ENCODE assay signal across 9 cellular contexts in genomic region chr4:24470681-24471622, GRCh38.
DNase-seq lines count a peak whose midpoint lies in the region; ATAC-seq, FAIRE-seq and TF ChIP-seq lines count a peak whose summit lies in the region.
"Had no signal": no experiment of that assay in that cellular context is flagged by ENCODE, and none has a peak within 500 bp of the region (broad histone marks: within the 10 kb centered on the region; RNA-seq: fewer than 3 reads in every experiment).

No MANE protein-coding gene starts in this region.

- TF ChIP-seq CTCF in pancreas (IDR thresholded peaks at IDR 0.05): no peak

- H3K27me3 ChIP-seq in pancreas: peaks cover 0 to 7% (median 2%) of the 10 kb centered on the region in 4 donors

- H3K9me3 ChIP-seq in pancreas: no peaks in the 10 kb centered on the region

- intact Hi-C loops in head of caudate nucleus (cut with DNase I) (loop anchor here (5.0 to 10.0 kb wide), 2 partner anchors 111 to 444 kb away; partner anchors contain the start of genes CCDC149 and DHX15), pancreas (cut with DNase I) (no loop called here)

- H3K36me3 ChIP-seq in pancreas: no peaks in the 10 kb centered on the region

- peak in 3 of 4 donors; percentile 23 to 37 (median 29) for ATAC-seq in pancreas

- DNase-seq in DMS79 treated with DMSO at 0.1 percent for 48 hours (lab: John Stamatoyannopoulos, UW) (peak; percentile 35), DMS79 (lab: John Stamatoyannopoulos, UW) (no peak), NCI-H1694 treated with DMSO at 0.1 percent for 48 hours (lab: John Stamatoyannopoulos, UW) (peak; percentile 7), head of caudate nucleus (peak in 39 of 42 donors; percentile 10 to 73 (median 47)), pancreas (peak in 4 of 6 donors; percentile 5 to 65 (median 44)), HT-29 (ENCODE audit: low spot score) (no peak), KG1 (lab: John Stamatoyannopoulos, UW) (no peak)
- DNase-seq in activated naive CD4-positive, alpha-beta T cell treated with anti-CD3 and anti-CD28 coated beads, Interleukin-2, amount 50 U/mL, for 16 hours: peak; percentile 38

- FAIRE-seq in pancreas (lab: Jason Lieb, UNC): no peak
- FAIRE-seq: A204.1 had no signal

- H3K27ac ChIP-seq in pancreas: peak overlapping the region in 2 of 4 donors; percentile 21 to 28

- WGBS in pancreas, 2 donors: 0 to 1% methylated on average over 66 to 90 of the region's 90 CpGs

- H3K4me3 ChIP-seq in pancreas: peak overlapping the region; percentile 21 to 57 (median 40)

- peaks cover 0 to 7% (median 6%) of the 10 kb centered on the region in 3 donors for H3K4me1 ChIP-seq in pancreas

Comparison
In these comparisons a context has a peak if more than half of its experiments do, and no peak if none do; other contexts are left out.
1. DNase-seq: peak in DMS79 treated with DMSO at 0.1 percent for 48 hours (single experiment), NCI-H1694 treated with DMSO at 0.1 percent for 48 hours (single experiment), activated naive CD4-positive, alpha-beta T cell treated with anti-CD3 and anti-CD28 coated beads, Interleukin-2, amount 50 U/mL, for 16 hours (single experiment), head of caudate nucleus (39 of 42) and pancreas (4 of 6); none in DMS79 (single experiment), HT-29 (single experiment) and KG1 (single experiment).